13 cellular contexts compared by ENCODE assay signal in the genomic region with DNA sequence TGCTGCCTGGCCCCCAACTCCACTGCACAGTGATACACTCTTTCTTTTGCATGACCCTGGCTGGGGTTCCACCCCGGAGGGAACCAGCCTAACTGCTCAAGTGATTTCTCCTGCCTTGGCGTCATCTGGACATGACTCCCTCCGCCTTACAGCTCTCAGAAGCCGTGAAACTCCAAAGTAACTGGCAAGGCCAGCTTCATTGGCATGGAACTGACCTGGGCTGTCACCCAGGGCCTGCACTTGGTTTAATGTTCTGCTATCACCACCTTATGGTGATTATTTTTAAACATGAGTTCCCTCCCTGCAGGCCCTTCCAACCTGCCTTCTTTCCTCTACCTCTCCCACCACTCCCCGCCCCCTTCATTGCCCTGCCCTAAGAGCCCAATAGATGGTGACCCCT.
"Had no signal": no experiment of that assay in that cellular context is flagged by ENCODE, and none has a peak within 500 bp of the region (broad histone marks: within the 10 kb centered on the region; RNA-seq: fewer than 3 reads in every experiment).

No MANE protein-coding gene starts in this region.

- FAIRE-seq: endometrium had no signal

- H3K4me1 ChIP-seq: sigmoid colon, testis, upper lobe of right lung had no signal

- H3K9me3 ChIP-seq: mucosa of descending colon, sigmoid colon, spleen, testis, upper lobe of right lung had no signal

- H3K4me3 Mint-ChIP-seq: activated CD8-positive, alpha-beta memory T cell treated with anti-CD3 and anti-CD28 coated beads, Interleukin-2, amount 10 ng/mL, durations not matched to agents 7 days and 5 days; activated naive CD4-positive, alpha-beta T cell treated with anti-CD3 and anti-CD28 coated beads, Interleukin-2, amount 10 ng/mL, durations not matched to agents 7 days and 5 days; activated T-cell treated with anti-CD3 and anti-CD28 coated beads, Interleukin-2, amount 50 U/mL, for 24 hours; naive thymus-derived CD4-positive, alpha-beta T cell; stimulated activated naive CD8-positive, alpha-beta T cell treated with anti-CD3 and anti-CD28 coated beads, Interleukin-15, amount 100 ng/mL, for 72 hours had no signal

- H3K9me3 Mint-ChIP-seq: activated naive CD4-positive, alpha-beta T cell treated with anti-CD3 and anti-CD28 coated beads, Interleukin-2, amount 10 ng/mL, durations not matched to agents 7 days and 5 days; activated T-cell treated with anti-CD3 and anti-CD28 coated beads, Interleukin-2, amount 50 U/mL, for 24 hours; naive thymus-derived CD4-positive, alpha-beta T cell; stimulated activated naive CD8-positive, alpha-beta T cell treated with anti-CD3 and anti-CD28 coated beads, Interleukin-15, amount 100 ng/mL, for 72 hours had no signal

- H3K27ac Mint-ChIP-seq: activated CD8-positive, alpha-beta memory T cell treated with anti-CD3 and anti-CD28 coated beads, Interleukin-2, amount 10 ng/mL, durations not matched to agents 7 days and 5 days; activated naive CD4-positive, alpha-beta T cell treated with anti-CD3 and anti-CD28 coated beads, Interleukin-2, amount 10 ng/mL, durations not matched to agents 7 days and 5 days; activated T-cell treated with anti-CD3 and anti-CD28 coated beads, Interleukin-2, amount 50 U/mL, for 24 hours; stimulated activated naive CD8-positive, alpha-beta T cell treated with anti-CD3 and anti-CD28 coated beads, Interleukin-15, amount 100 ng/mL, for 72 hours had no signal

- H3K27me3 ChIP-seq: sigmoid colon, testis, upper lobe of right lung had no signal

- DNase-seq: activated CD4-positive, alpha-beta T cell treated with anti-CD3 and anti-CD28 coated beads, Interleukin-2, amount 50 U/mL, for 48 hours; activated CD8-positive, alpha-beta memory T cell treated with anti-CD3 and anti-CD28 coated beads, Interleukin-2, amount 10 ng/mL, durations not matched to agents 7 days and 5 days; activated naive CD4-positive, alpha-beta T cell treated with anti-CD3 and anti-CD28 coated beads, Interleukin-2, amount 10 ng/mL, durations not matched to agents 7 days and 5 days; activated T-cell treated with anti-CD3 and anti-CD28 coated beads, Interleukin-2, amount 50 U/mL, for 24 hours; mucosa of descending colon; naive thymus-derived CD4-positive, alpha-beta T cell; sigmoid colon; spleen; stimulated activated naive CD8-positive, alpha-beta T cell treated with anti-CD3 and anti-CD28 coated beads, Interleukin-15, amount 100 ng/mL, for 72 hours; testis; upper lobe of right lung had no signal

- H3K36me3 Mint-ChIP-seq: activated CD8-positive, alpha-beta memory T cell treated with anti-CD3 and anti-CD28 coated beads, Interleukin-2, amount 10 ng/mL, durations not matched to agents 7 days and 5 days; activated naive CD4-positive, alpha-beta T cell treated with anti-CD3 and anti-CD28 coated beads, Interleukin-2, amount 10 ng/mL, durations not matched to agents 7 days and 5 days; naive thymus-derived CD4-positive, alpha-beta T cell had no signal

- ATAC-seq: activated CD8-positive, alpha-beta memory T cell treated with anti-CD3 and anti-CD28 coated beads, Interleukin-2, amount 10 ng/mL, durations not matched to agents 7 days and 5 days; mucosa of descending colon; naive thymus-derived CD4-positive, alpha-beta T cell; stimulated activated naive CD8-positive, alpha-beta T cell treated with anti-CD3 and anti-CD28 coated beads, Interleukin-15, amount 100 ng/mL, for 72 hours; upper lobe of right lung had no signal

- H3K27ac ChIP-seq: cardiac muscle cell, sigmoid colon, testis, upper lobe of right lung had no signal

- H3K4me1 Mint-ChIP-seq: stimulated activated naive CD8-positive, alpha-beta T cell treated with anti-CD3 and anti-CD28 coated beads, Interleukin-15, amount 100 ng/mL, for 72 hours had no signal

- H3K36me3 ChIP-seq: cardiac muscle cell, sigmoid colon, spleen, upper lobe of right lung had no signal

- H3K4me3 ChIP-seq: cardiac muscle cell, mucosa of descending colon, sigmoid colon, spleen, testis, upper lobe of right lung had no signal
